31 cellular contexts compared by ENCODE assay signal in the genomic region with DNA sequence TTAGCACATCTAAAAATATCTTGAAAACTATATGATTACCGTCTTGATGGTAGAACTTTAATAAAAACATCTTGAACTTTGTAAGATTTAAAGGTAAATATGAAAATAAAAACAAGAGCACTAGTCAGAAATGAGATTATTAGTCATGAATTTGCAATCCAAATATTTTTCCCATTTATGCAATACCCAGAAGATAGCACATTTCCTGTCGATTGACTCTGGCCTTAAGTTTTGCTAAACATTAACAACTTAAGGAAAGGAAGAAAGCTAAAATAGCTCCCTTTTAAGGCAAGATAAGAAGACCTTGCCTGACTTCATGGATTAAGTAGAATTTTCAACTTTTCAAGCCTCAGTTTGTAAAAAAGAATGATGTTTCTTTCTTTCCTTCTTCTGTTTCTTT.
A peak's percentile ranks its signal among the peaks of the same experiment; 100 is the strongest.
DNase-seq lines count a peak whose midpoint lies in the region; ATAC-seq and TF ChIP-seq lines count a peak whose summit lies in the region.
"Had no signal": no experiment of that assay in that cellular context is flagged by ENCODE, and none has a peak within 500 bp of the region (broad histone marks: within the 10 kb centered on the region; RNA-seq: fewer than 3 reads in every experiment).

No MANE protein-coding gene starts in this region.

- H3K36me3 ChIP-seq in mammary epithelial cell (ENCODE audit: insufficient read depth, low read length) (no peaks in the 10 kb centered on the region), hepatocyte (replicated peaks; ENCODE audit: insufficient read depth, low read depth) (no peaks in the 10 kb centered on the region)
- H3K36me3 ChIP-seq in CD8-positive, alpha-beta memory T cell (ENCODE audit: insufficient read depth, low read length): no peaks in the 10 kb centered on the region
- H3K36me3 ChIP-seq: breast epithelium, gastrocnemius medialis, neutrophil had no signal

- H3K4me3 ChIP-seq in mammary epithelial cell (replicated peaks in 1 of 3; ENCODE audit: insufficient read depth in 1 of 3, low read depth in 2 of 3, low read length in 3 of 3) (no peak overlapping the region), cardiac fibroblast (replicated peaks in 1 of 2; ENCODE audit: low read depth in 2 of 2, low read length in 2 of 2) (no peak overlapping the region), hepatocyte (no peak overlapping the region)
- no peak overlapping the region for H3K4me3 ChIP-seq in CD8-positive, alpha-beta memory T cell (ENCODE audit: low read length)
- H3K4me3 ChIP-seq: breast epithelium, gastrocnemius medialis had no signal

- H3K9me3 Mint-ChIP-seq in MCF 10A (ENCODE audit: unreplicated experiment): peaks cover 8% of the 10 kb centered on the region
- H3K9me3 Mint-ChIP-seq in CD8-positive, alpha-beta memory T cell: peaks cover 9 to 21% (median 16%) of the 10 kb centered on the region in 5 donors

- WGBS in mammary epithelial cell (ENCODE audit: low coverage, missing lambda C conversion rate): 63% methylated on average over 2 of the region's 2 CpGs
- WGBS in hepatocyte (ENCODE audit: low lambda C conversion rate, missing lambda C conversion rate): 41% methylated on average over 2 of the region's 2 CpGs

- intact Hi-C loops in MCF 10A (cut with micrococcal nuclease) (no loop called here), mammary epithelial cell (cut with micrococcal nuclease) (no loop called here)

- in situ Hi-C loops in mammary epithelial cell (cut with MboI; ENCODE audit: low sequenced_read_pairs in 2 of 2): no loop called here

- H2AFZ ChIP-seq in mammary epithelial cell (ENCODE audit: low read depth, low read length) (no peak overlapping the region), hepatocyte (no peak overlapping the region)

- no peak for TF ChIP-seq CTCF in MCF 10A (IDR thresholded peaks at IDR 0.05; ENCODE audit: unreplicated experiment)
- TF ChIP-seq CTCF in mammary epithelial cell (conservative IDR thresholded peaks at IDR 0.05 in 1 of 2, IDR thresholded peaks at IDR 0.05 in 1 of 2; ENCODE audit: extremely low read depth in 1 of 2, insufficient read depth in 1 of 2, low read depth in 1 of 2, low read length in 2 of 2): no peak
- no peak for TF ChIP-seq CTCF in cardiac fibroblast (IDR thresholded peaks at IDR 0.05; ENCODE audit: low read depth, low read length)
- TF ChIP-seq CTCF in hepatocyte (IDR thresholded peaks at IDR 0.05; ENCODE audit: poor library complexity): no peak

- CTCF ChIA-PET in MCF 10A (lab: Yijun Ruan, JAX): interaction anchor here (0.6 kb wide), 2 partner anchors 515 to 1226 kb away, joined by 3 to 4 read pairs; no protein-coding TSS in a partner anchor
- CTCF ChIA-PET in mammary epithelial cell (lab: Charles Lee; ENCODE audit: low non-redundant PET): no interaction called here
- CTCF ChIA-PET in CD8-positive, alpha-beta memory T cell (lab: Charles Lee): no interaction called here

- H3K27ac ChIP-seq in mammary epithelial cell (ENCODE audit: insufficient read depth, low read depth, low read length) (no peak overlapping the region), hepatocyte (peak overlapping the region; percentile 13)
- H3K27ac ChIP-seq in CD8-positive, alpha-beta memory T cell (ENCODE audit: low read depth, low read length): no peak overlapping the region
- H3K27ac ChIP-seq: 22Rv1, breast epithelium, C4-2B, gastrocnemius medialis, neutrophil had no signal

- H3K9me3 ChIP-seq in mammary epithelial cell (replicated peaks; ENCODE audit: insufficient read depth, low read length) (no peaks in the 10 kb centered on the region), hepatocyte (ENCODE audit: low read depth) (no peaks in the 10 kb centered on the region)
- H3K9me3 ChIP-seq in CD8-positive, alpha-beta memory T cell (ENCODE audit: low read length): no peaks in the 10 kb centered on the region
- H3K9me3 ChIP-seq: breast epithelium, gastrocnemius medialis, neutrophil had no signal

- H3K9ac ChIP-seq in mammary epithelial cell (ENCODE audit: insufficient read depth, low read length): no peak overlapping the region

- no peak overlapping the region for H3K4me2 ChIP-seq in mammary epithelial cell (ENCODE audit: insufficient read depth, low read depth, low read length)
- no peak overlapping the region for H3K4me2 ChIP-seq in hepatocyte

- no peaks in the 10 kb centered on the region for H3K27me3 Mint-ChIP-seq in MCF 10A (ENCODE audit: insufficient read depth, unreplicated experiment)
- H3K27me3 Mint-ChIP-seq in CD8-positive, alpha-beta memory T cell: no peaks in the 10 kb centered on the region
- H3K27me3 Mint-ChIP-seq: activated CD8-positive, alpha-beta T cell treated with anti-CD3 and anti-CD28 coated beads for 36 hours; activated naive CD4-positive, alpha-beta T cell treated with anti-CD3 and anti-CD28 coated beads, Interleukin-2, amount 50 U/mL, for 24 hours; naive B cell; stimulated activated memory B cell treated with anti-CD40 and anti-IgM and Interleukin-4, amounts not matched to agents 10 μg/mL and 1 μg/mL and 100 μg/mL, for 72 hours had no signal

- H3K79me2 ChIP-seq in mammary epithelial cell (ENCODE audit: insufficient read depth, low read length) (no peaks in the 10 kb centered on the region), hepatocyte (no peaks in the 10 kb centered on the region)

- H3K4me1 Mint-ChIP-seq in MCF 10A (ENCODE audit: insufficient read depth, unreplicated experiment): peaks cover 7% of the 10 kb centered on the region
- no peaks in the 10 kb centered on the region for H3K4me1 Mint-ChIP-seq in CD8-positive, alpha-beta memory T cell
- H3K4me1 Mint-ChIP-seq: activated naive CD4-positive, alpha-beta T cell treated with anti-CD3 and anti-CD28 coated beads, Interleukin-2, amount 50 U/mL, for 24 hours; immature natural killer cell; naive B cell; stimulated activated memory B cell treated with anti-CD40 and anti-IgM and Interleukin-4, amounts not matched to agents 10 μg/mL and 1 μg/mL and 100 μg/mL, for 72 hours had no signal

- BruUV-seq in MCF 10A (replicated peaks; lab: Mats Ljungman, UMichigan) (no TSS peak), mammary epithelial cell (replicated peaks; lab: Mats Ljungman, UMichigan) (no TSS peak)

- POLR2A ChIA-PET in MCF 10A (lab: Yijun Ruan, JAX): no interaction called here
- POLR2A ChIA-PET in CD8-positive, alpha-beta memory T cell (lab: Charles Lee): no interaction called here

- H3K27me3 ChIP-seq in mammary epithelial cell (ENCODE audit: insufficient read depth, low read length): no peaks in the 10 kb centered on the region
- no peaks in the 10 kb centered on the region for H3K27me3 ChIP-seq in hepatocyte
- H3K27me3 ChIP-seq in CD8-positive, alpha-beta memory T cell (ENCODE audit: insufficient read depth, low read length, poor library complexity, severe bottlenecking): no peaks in the 10 kb centered on the region
- H3K27me3 ChIP-seq: breast epithelium, gastrocnemius medialis, neutrophil had no signal

- no peak for ATAC-seq in GM21515 (IDR thresholded peaks at IDR 0.05; ENCODE audit: unreplicated experiment)
- ATAC-seq: activated CD8-positive, alpha-beta T cell treated with anti-CD3 and anti-CD28 coated beads for 36 hours; esophagus mucosa; gastrocnemius medialis; HepG2; stimulated activated memory B cell treated with anti-CD40 and anti-IgM and Interleukin-4, amounts not matched to agents 10 μg/mL and 1 μg/mL and 100 μg/mL, for 72 hours had no signal

- no peaks in the 10 kb centered on the region for H4K20me1 ChIP-seq in mammary epithelial cell (ENCODE audit: insufficient read depth, low read length)
- H4K20me1 ChIP-seq in hepatocyte (ENCODE audit: insufficient read depth, poor library complexity, severe bottlenecking): no peaks in the 10 kb centered on the region

- no peaks in the 10 kb centered on the region for H3K36me3 Mint-ChIP-seq in MCF 10A (ENCODE audit: insufficient read depth, unreplicated experiment)
- no peaks in the 10 kb centered on the region for H3K36me3 Mint-ChIP-seq in CD8-positive, alpha-beta memory T cell
- H3K36me3 Mint-ChIP-seq: activated naive CD4-positive, alpha-beta T cell treated with anti-CD3 and anti-CD28 coated beads, Interleukin-2, amount 50 U/mL, for 24 hours; naive B cell; stimulated activated memory B cell treated with anti-CD40 and anti-IgM and Interleukin-4, amounts not matched to agents 10 μg/mL and 1 μg/mL and 100 μg/mL, for 72 hours had no signal

- DNase-seq in MCF 10A (ENCODE audit: unreplicated experiment) (no peak), mammary epithelial cell (no peak), cardiac fibroblast (ENCODE audit: low read depth in 2 of 2) (peak; percentile 73 to 83), hepatocyte (ENCODE audit: low spot score) (no peak), stromal cell of bone marrow (ENCODE audit: low read depth) (peak; percentile 11), NCI-H1417 (lab: John Stamatoyannopoulos, UW) (no peak)
- DNase-seq in CD8-positive, alpha-beta memory T cell: no peak
- DNase-seq: activated CD8-positive, alpha-beta T cell treated with anti-CD3 and anti-CD28 coated beads for 36 hours; amygdala; cortex of kidney; DMS79 treated with DMSO at 0.1 percent for 48 hours; gastrocnemius medialis; GOT3; immature natural killer cell; midbrain; naive B cell; NCI-H1436; stimulated activated CD4-positive, alpha-beta T cell treated with anti-CD3 and anti-CD28 coated beads, Interleukin-15, amount 100 ng/mL, for 24 hours; substantia nigra; SW 1271; trophoblast cell had no signal

- no peaks in the 10 kb centered on the region for H3K4me1 ChIP-seq in mammary epithelial cell (ENCODE audit: insufficient read depth, low read length)
- H3K4me1 ChIP-seq in hepatocyte (ENCODE audit: insufficient read depth): peaks cover 4% of the 10 kb centered on the region
- no peaks in the 10 kb centered on the region for H3K4me1 ChIP-seq in CD8-positive, alpha-beta memory T cell (ENCODE audit: insufficient read depth, low read length)
- H3K4me1 ChIP-seq: breast epithelium, gastrocnemius medialis had no signal

- H3K4me3 Mint-ChIP-seq in MCF 10A (ENCODE audit: unreplicated experiment): no peak overlapping the region
- no peak overlapping the region for H3K4me3 Mint-ChIP-seq in CD8-positive, alpha-beta memory T cell
- H3K4me3 Mint-ChIP-seq: activated CD8-positive, alpha-beta T cell treated with anti-CD3 and anti-CD28 coated beads for 36 hours; activated naive CD4-positive, alpha-beta T cell treated with anti-CD3 and anti-CD28 coated beads, Interleukin-2, amount 50 U/mL, for 24 hours; immature natural killer cell; naive B cell; stimulated activated memory B cell treated with anti-CD40 and anti-IgM and Interleukin-4, amounts not matched to agents 10 μg/mL and 1 μg/mL and 100 μg/mL, for 72 hours had no signal

- H3K27ac Mint-ChIP-seq in MCF 10A (ENCODE audit: low read depth, unreplicated experiment): peak overlapping the region; percentile 64
- H3K27ac Mint-ChIP-seq in CD8-positive, alpha-beta memory T cell: no peak overlapping the region
- H3K27ac Mint-ChIP-seq: activated CD8-positive, alpha-beta T cell treated with anti-CD3 and anti-CD28 coated beads for 36 hours; activated naive CD4-positive, alpha-beta T cell treated with anti-CD3 and anti-CD28 coated beads, Interleukin-2, amount 50 U/mL, for 24 hours; activated T-helper 2 cell treated with anti-CD3 and anti-CD28 coated beads, Interferon-gamma antibody, Interleukin-2, Interleukin-4, amounts not matched to agents 10 μg/mL and 5 μg/mL and 100 μg/mL, durations not matched to agents 14 hours and 24 hours and 36 hours; naive B cell; stimulated activated memory B cell treated with anti-CD40 and anti-IgM and Interleukin-4, amounts not matched to agents 10 μg/mL and 1 μg/mL and 100 μg/mL, for 72 hours had no signal

- no peaks in the 10 kb centered on the region for H3K9me2 ChIP-seq in hepatocyte (replicated peaks; ENCODE audit: insufficient read depth)

- dilution Hi-C loops in mammary epithelial cell (cut with HindIII; ENCODE audit: low sequenced_read_pairs): no loop called here

Comparison
In these comparisons a context has a peak if more than half of its experiments do, and no peak if none do; other contexts are left out.
1. DNase-seq: peak in cardiac fibroblast (2 of 2) and stromal cell of bone marrow (single experiment); none in MCF 10A (single experiment), mammary epithelial cell (single experiment), hepatocyte (single experiment), CD8-positive, alpha-beta memory T cell (0 of 5) and NCI-H1417 (0 of 3).